In genomic region chr2:209334188-209335017, GRCh38 we compare ENCODE assay signal across 1 cellular context.
TF ChIP-seq lines count a peak whose summit lies in the region.

No MANE protein-coding gene starts in this region.

TF ChIP-seq in GM12878, 131 proteins besides CTCF, POLR2A, EP300 and RAD21 (continued from another document):
- TF ChIP-seq CEBPZ (IDR thresholded peaks at IDR 0.05; ENCODE audit: low read depth, low read length): no peak
- no peak for TF ChIP-seq ELK1 (IDR thresholded peaks at IDR 0.05; ENCODE audit: low read depth, low read length)
- TF ChIP-seq ZNF384 (IDR thresholded peaks at IDR 0.05; ENCODE audit: borderline replicate concordance, low read depth, low read length): no peak
- TF ChIP-seq IKZF1 (conservative IDR thresholded peaks at IDR 0.05): no peak
- no peak for TF ChIP-seq MTA2 (IDR thresholded peaks at IDR 0.05; ENCODE audit: low read depth)
- TF ChIP-seq NR2C1 (IDR thresholded peaks at IDR 0.05): no peak
- no peak for TF ChIP-seq ESRRA (IDR thresholded peaks at IDR 0.05; ENCODE audit: low read length)
- peak; percentile 69; the same call in 1 of the 2 replicates for TF ChIP-seq SMC3 (IDR thresholded peaks at IDR 0.05; ENCODE audit: borderline replicate concordance, low read length)
